12 cellular contexts compared by ENCODE assay signal in the genomic region with DNA sequence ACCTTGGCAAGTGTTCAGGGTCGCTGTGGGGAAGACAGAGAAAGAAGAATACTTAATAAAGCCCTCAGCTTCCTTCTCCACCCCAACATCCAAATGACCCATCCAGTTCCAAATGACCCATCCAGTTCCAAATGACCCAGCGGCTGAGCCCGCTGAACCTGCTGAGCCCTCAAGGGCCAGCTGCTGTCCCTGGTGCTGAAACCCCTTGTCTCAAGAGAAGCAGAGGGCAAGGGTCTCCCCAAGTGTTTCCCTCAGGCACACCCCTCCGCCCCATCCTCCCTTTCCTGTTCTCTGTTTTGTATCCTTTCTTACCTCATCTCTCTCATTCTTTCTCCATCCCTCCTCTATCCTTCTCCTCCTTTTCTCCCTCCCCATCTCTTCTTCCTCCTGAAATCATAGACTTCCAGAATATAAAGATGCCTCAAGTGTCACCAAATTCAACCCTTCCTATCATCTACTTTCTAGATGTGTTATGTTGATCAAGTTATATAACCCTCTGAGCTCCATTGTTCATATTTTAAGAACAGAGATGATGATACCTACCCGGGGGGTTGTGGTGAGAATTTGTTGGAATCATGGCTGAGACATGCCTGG. TPM values are rescaled to one million over a fixed set of nuclear protein-coding genes. Genes with fewer than 3 reads are reported as not detected.
DNase-seq lines count a peak whose midpoint lies in the region; ATAC-seq, FAIRE-seq and TF ChIP-seq lines count a peak whose summit lies in the region.
"Had no signal": no experiment of that assay in that cellular context is flagged by ENCODE, and none has a peak within 500 bp of the region (broad histone marks: within the 10 kb centered on the region; RNA-seq: fewer than 3 reads in every experiment).

No MANE protein-coding gene starts in this region.

- no peak overlapping the region for H3K4me3 ChIP-seq in fibroblast of mammary gland (ENCODE audit: control insufficient read depth, low read depth, low read length)

- FAIRE-seq in urothelium cell line (lab: Jason Lieb, UNC) = no peak

- no peaks in the 10 kb centered on the region for H3K4me1 Mint-ChIP-seq in stimulated activated naive CD8-positive, alpha-beta T cell treated with anti-CD3 and anti-CD28 coated beads, Interleukin-15, amount 100 ng/mL, for 72 hours

- in situ Hi-C loops in SK-MEL-5 (cut with HindIII; ENCODE audit: low pct_unique_long_range_greater_than_20kb, low sequenced_read_pairs) = no loop called here

- no peak for ATAC-seq in stimulated activated naive CD8-positive, alpha-beta T cell treated with anti-CD3 and anti-CD28 coated beads, Interleukin-15, Interleukin-2, amounts not matched to agents 100 U/mL and 50 U/mL, for 24 hours
- no peak for ATAC-seq in stimulated activated naive CD8-positive, alpha-beta T cell treated with anti-CD3 and anti-CD28 coated beads, Interleukin-15, amount 100 ng/mL, for 72 hours
- ATAC-seq in GM18909 (IDR thresholded peaks at IDR 0.05; ENCODE audit: poor library complexity, unreplicated experiment) (no peak), GM19395 (IDR thresholded peaks at IDR 0.05; ENCODE audit: unreplicated experiment) (no peak), HG03095 (IDR thresholded peaks at IDR 0.05; ENCODE audit: unreplicated experiment) (no peak)

- peak overlapping the region in 1 of 2 donors; percentile 55 for H3K27ac Mint-ChIP-seq in stimulated activated naive CD8-positive, alpha-beta T cell treated with anti-CD3 and anti-CD28 coated beads, Interleukin-15, amount 100 ng/mL, for 72 hours
- H3K27ac Mint-ChIP-seq: activated naive CD8-positive, alpha-beta T cell had no signal

- peaks cover 58% of the 10 kb centered on the region for H3K27me3 Mint-ChIP-seq in stimulated activated naive CD8-positive, alpha-beta T cell treated with anti-CD3 and anti-CD28 coated beads, Interleukin-15, amount 100 ng/mL, for 72 hours

- H3K4me3 Mint-ChIP-seq in stimulated activated naive CD8-positive, alpha-beta T cell treated with anti-CD3 and anti-CD28 coated beads, Interleukin-15, amount 100 ng/mL, for 72 hours = no peak overlapping the region
- H3K4me3 Mint-ChIP-seq: activated naive CD8-positive, alpha-beta T cell had no signal

- H3K9me3 Mint-ChIP-seq in stimulated activated naive CD8-positive, alpha-beta T cell treated with anti-CD3 and anti-CD28 coated beads, Interleukin-15, amount 100 ng/mL, for 72 hours = peaks cover 0 to 5% of the 10 kb centered on the region in 2 donors

- peak; percentile 20 for DNase-seq in stimulated activated naive CD8-positive, alpha-beta T cell treated with anti-CD3 and anti-CD28 coated beads, Interleukin-15, Interleukin-2, amounts not matched to agents 100 U/mL and 50 U/mL, for 24 hours
- DNase-seq in stimulated activated naive CD8-positive, alpha-beta T cell treated with anti-CD3 and anti-CD28 coated beads, Interleukin-15, amount 100 ng/mL, for 72 hours = no peak
- DNase-seq in SK-MEL-5 (ENCODE audit: low read depth, low spot score) (peak; percentile 14), fibroblast of mammary gland (ENCODE audit: low read depth) (peak; percentile 25), urothelium cell line (ENCODE audit: low spot score) (peak; percentile 38)
- DNase-seq: NCI-H345; stimulated activated CD4-positive, alpha-beta T cell treated with anti-CD3 and anti-CD28 coated beads, Interleukin-4, amount 100 ng/mL, for 4 hours; T-helper 9 cell had no signal

- TF ChIP-seq CTCF in fibroblast of mammary gland (conservative IDR thresholded peaks at IDR 0.05; ENCODE audit: control insufficient read depth, insufficient read depth, low read depth, low read length) = no peak

RNA-seq across cellular contexts. Expression of a gene that starts 29.0 kb away (rescaled TPM):
- not detected in 2 replicates for total RNA-seq in SK-MEL-5 (2014; rRNA removed; shearing (Covaris generic))
- not detected in 2 replicates for polyA plus RNA-seq in SK-MEL-5 (2015; cell fraction: cytosol; rRNA removed)
- not detected in 2 replicates for polyA plus RNA-seq in SK-MEL-5 (2015; cell fraction: nucleus; rRNA removed)

Comparison
In these comparisons a context has a peak if more than half of its experiments do, and no peak if none do; other contexts are left out.
1. DNase-seq: peak in stimulated activated naive CD8-positive, alpha-beta T cell treated with anti-CD3 and anti-CD28 coated beads, Interleukin-15, Interleukin-2, amounts not matched to agents 100 U/mL and 50 U/mL, for 24 hours (single experiment), SK-MEL-5 (single experiment), fibroblast of mammary gland (single experiment) and urothelium cell line (single experiment); none in stimulated activated naive CD8-positive, alpha-beta T cell treated with anti-CD3 and anti-CD28 coated beads, Interleukin-15, amount 100 ng/mL, for 72 hours (0 of 2).